Comparison of ENCODE assay signal across 35 cellular contexts in the genomic region with DNA sequence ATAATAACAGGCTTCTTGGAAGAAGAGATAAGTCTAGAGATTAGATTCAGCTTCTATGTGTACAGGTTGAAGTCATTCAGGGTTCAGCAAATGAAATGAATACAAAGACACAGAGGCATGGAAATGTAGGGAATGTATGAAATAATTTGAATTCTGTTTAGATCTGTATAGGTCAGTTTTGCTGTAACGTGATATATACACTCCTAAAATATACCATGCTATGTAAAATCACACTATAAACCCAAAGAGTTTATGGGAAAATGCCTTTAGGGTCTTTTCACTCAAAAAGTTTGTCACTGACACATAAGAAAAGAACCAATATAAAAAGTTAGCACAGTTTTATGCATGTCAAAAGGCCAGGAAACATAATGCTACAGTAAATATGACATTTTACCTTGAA.
"Had no signal": no experiment of that assay in that cellular context is flagged by ENCODE, and none has a peak within 500 bp of the region (broad histone marks: within the 10 kb centered on the region; RNA-seq: fewer than 3 reads in every experiment).

No MANE protein-coding gene starts in this region.

- H3K36me3 ChIP-seq: ascending aorta, cardiac muscle cell had no signal

- ATAC-seq: activated CD8-positive, alpha-beta T cell treated with anti-CD3 and anti-CD28 coated beads for 36 hours; activated naive CD8-positive, alpha-beta T cell treated with anti-CD3 and anti-CD28 coated beads, Interleukin-2, amount 50 U/mL, for 24 hours had no signal

- H3K27ac ChIP-seq: ascending aorta, cardiac muscle cell, VCaP had no signal

- H3K4me1 Mint-ChIP-seq: activated B cell treated with CpG ODN at 0.5 μM for 24 hours; activated CD4-positive, alpha-beta T cell treated with anti-CD3 and anti-CD28 coated beads, Interleukin-2, amount 10 ng/mL, durations not matched to agents 24 days and 14 days; activated naive CD4-positive, alpha-beta T cell treated with anti-CD3 and anti-CD28 coated beads, Interleukin-2, amount 10 ng/mL, durations not matched to agents 7 days and 5 days; activated naive CD4-positive, alpha-beta T cell treated with anti-CD3 and anti-CD28 coated beads, Interleukin-2, amount 50 U/mL, for 24 hours; activated naive CD8-positive, alpha-beta T cell treated with anti-CD3 and anti-CD28 coated beads, Interleukin-2, amount 10 ng/mL, durations not matched to agents 7 days and 5 days; activated naive CD8-positive, alpha-beta T cell treated with anti-CD3 and anti-CD28 coated beads, Interleukin-2, amount 50 U/mL, for 24 hours; brain; central memory CD8-positive, alpha-beta T cell had no signal

- H3K27me3 ChIP-seq: ascending aorta, cardiac muscle cell had no signal

- H3K9me3 Mint-ChIP-seq: activated B cell treated with CpG ODN at 0.5 μM for 24 hours; activated CD4-positive, alpha-beta T cell treated with anti-CD3 and anti-CD28 coated beads, Interleukin-2, amount 10 ng/mL, durations not matched to agents 24 days and 14 days had no signal

- H3K27me3 Mint-ChIP-seq: activated B cell treated with CpG ODN at 0.5 μM for 24 hours; activated CD4-positive, alpha-beta memory T cell treated with anti-CD3 and anti-CD28 coated beads for 36 hours; activated CD4-positive, alpha-beta T cell treated with anti-CD3 and anti-CD28 coated beads, Interleukin-2, amount 10 ng/mL, durations not matched to agents 24 days and 14 days; activated CD8-positive, alpha-beta T cell treated with anti-CD3 and anti-CD28 coated beads for 36 hours; activated naive CD4-positive, alpha-beta T cell treated with anti-CD3 and anti-CD28 coated beads, Interleukin-2, amount 10 ng/mL, durations not matched to agents 7 days and 5 days; activated naive CD4-positive, alpha-beta T cell treated with anti-CD3 and anti-CD28 coated beads, Interleukin-2, amount 50 U/mL, for 24 hours; activated naive CD8-positive, alpha-beta T cell; activated naive CD8-positive, alpha-beta T cell treated with anti-CD3 and anti-CD28 coated beads, Interleukin-2, amount 10 ng/mL, durations not matched to agents 7 days and 5 days; activated naive CD8-positive, alpha-beta T cell treated with anti-CD3 and anti-CD28 coated beads, Interleukin-2, amount 50 U/mL, for 24 hours; brain; central memory CD8-positive, alpha-beta T cell had no signal

- H3K36me3 Mint-ChIP-seq: activated CD4-positive, alpha-beta memory T cell treated with anti-CD3 and anti-CD28 coated beads for 36 hours; activated naive CD4-positive, alpha-beta T cell treated with anti-CD3 and anti-CD28 coated beads, Interleukin-2, amount 10 ng/mL, durations not matched to agents 7 days and 5 days; activated naive CD4-positive, alpha-beta T cell treated with anti-CD3 and anti-CD28 coated beads, Interleukin-2, amount 50 U/mL, for 24 hours; activated naive CD8-positive, alpha-beta T cell; activated naive CD8-positive, alpha-beta T cell treated with anti-CD3 and anti-CD28 coated beads, Interleukin-2, amount 10 ng/mL, durations not matched to agents 7 days and 5 days; brain had no signal

- H3K27ac Mint-ChIP-seq: activated B cell treated with CpG ODN at 0.5 μM for 24 hours; activated CD4-positive, alpha-beta memory T cell treated with anti-CD3 and anti-CD28 coated beads for 36 hours; activated CD4-positive, alpha-beta T cell treated with anti-CD3 and anti-CD28 coated beads, Interleukin-2, amount 10 ng/mL, durations not matched to agents 24 days and 14 days; activated CD8-positive, alpha-beta T cell treated with anti-CD3 and anti-CD28 coated beads for 36 hours; activated naive CD4-positive, alpha-beta T cell treated with anti-CD3 and anti-CD28 coated beads, Interleukin-2, amount 10 ng/mL, durations not matched to agents 7 days and 5 days; activated naive CD8-positive, alpha-beta T cell; activated naive CD8-positive, alpha-beta T cell treated with anti-CD3 and anti-CD28 coated beads, Interleukin-2, amount 10 ng/mL, durations not matched to agents 7 days and 5 days; activated naive CD8-positive, alpha-beta T cell treated with anti-CD3 and anti-CD28 coated beads, Interleukin-2, amount 50 U/mL, for 24 hours; activated T-helper 2 cell treated with anti-CD3 and anti-CD28 coated beads, Interferon-gamma antibody, Interleukin-2, Interleukin-4, amounts not matched to agents 10 μg/mL and 5 μg/mL and 100 μg/mL, durations not matched to agents 14 hours and 24 hours and 36 hours; brain; T-helper 1 cell treated with Interleukin-12 subunit alpha and Interleukin-12 subunit beta and Interleukin-4 antibody, amounts not matched to agents 30 μg/mL and 1 μg/mL, for 36 hours; T-helper 2 cell treated with Interferon-gamma antibody and Interleukin-4, amounts not matched to agents 5 μg/mL and 100 μg/mL, for 36 hours had no signal

- H3K4me3 Mint-ChIP-seq: activated B cell treated with CpG ODN at 0.5 μM for 24 hours; activated CD4-positive, alpha-beta memory T cell treated with anti-CD3 and anti-CD28 coated beads for 36 hours; activated CD4-positive, alpha-beta T cell treated with anti-CD3 and anti-CD28 coated beads, Interleukin-2, amount 10 ng/mL, durations not matched to agents 24 days and 14 days; activated CD8-positive, alpha-beta T cell treated with anti-CD3 and anti-CD28 coated beads for 36 hours; activated naive CD4-positive, alpha-beta T cell treated with anti-CD3 and anti-CD28 coated beads, Interleukin-2, amount 10 ng/mL, durations not matched to agents 7 days and 5 days; activated naive CD4-positive, alpha-beta T cell treated with anti-CD3 and anti-CD28 coated beads, Interleukin-2, amount 50 U/mL, for 24 hours; activated naive CD8-positive, alpha-beta T cell; activated naive CD8-positive, alpha-beta T cell treated with anti-CD3 and anti-CD28 coated beads, Interleukin-2, amount 10 ng/mL, durations not matched to agents 7 days and 5 days; activated naive CD8-positive, alpha-beta T cell treated with anti-CD3 and anti-CD28 coated beads, Interleukin-2, amount 50 U/mL, for 24 hours; brain; central memory CD8-positive, alpha-beta T cell; T-helper 1 cell treated with Interleukin-12 subunit alpha and Interleukin-12 subunit beta and Interleukin-4 antibody, amounts not matched to agents 30 μg/mL and 1 μg/mL, for 36 hours; T-helper 2 cell treated with Interferon-gamma antibody and Interleukin-4, amounts not matched to agents 5 μg/mL and 100 μg/mL, for 36 hours had no signal

- H3K4me1 ChIP-seq: ascending aorta had no signal

- H3K4me3 ChIP-seq: ascending aorta, cardiac muscle cell had no signal

- DNase-seq: activated B cell treated with CpG ODN at 0.5 μM for 24 hours; activated CD4-positive, alpha-beta memory T cell treated with anti-CD3 and anti-CD28 coated beads for 36 hours; activated CD4-positive, alpha-beta T cell treated with anti-CD3 and anti-CD28 coated beads for 4 hours; activated CD4-positive, alpha-beta T cell treated with anti-CD3 and anti-CD28 coated beads, Interleukin-2, amount 10 ng/mL, durations not matched to agents 24 days and 14 days; activated CD4-positive, alpha-beta T cell treated with anti-CD3 and anti-CD28 coated beads, Interleukin-2, amount 50 U/mL, for 1 hour; activated CD4-positive, alpha-beta T cell treated with anti-CD3 and anti-CD28 coated beads, Interleukin-2, amount 50 U/mL, for 4 hours; activated CD4-positive, CD25-positive, alpha-beta regulatory T cell treated with anti-CD3 and anti-CD28 coated beads, Interleukin-2, amount 50 U/mL, for 72 hours; activated CD8-positive, alpha-beta memory T cell treated with anti-CD3 and anti-CD28 coated beads, Interleukin-2, amount 50 U/mL, for 4 hours; activated CD8-positive, alpha-beta T cell treated with anti-CD3 and anti-CD28 coated beads for 36 hours; activated effector memory CD4-positive, alpha-beta T cell treated with Interleukin-2 at 50 U/mL for 16 hours; activated gamma-delta T cell; activated naive CD4-positive, alpha-beta T cell treated with anti-CD3 and anti-CD28 coated beads, Interleukin-2, amount 10 ng/mL, durations not matched to agents 7 days and 5 days; activated naive CD4-positive, alpha-beta T cell treated with Interleukin-2 at 50 U/mL for 16 hours; activated naive CD8-positive, alpha-beta T cell treated with anti-CD3 and anti-CD28 coated beads, Interleukin-2, amount 10 ng/mL, durations not matched to agents 7 days and 5 days; activated naive CD8-positive, alpha-beta T cell treated with anti-CD3 and anti-CD28 coated beads, Interleukin-2, amount 50 U/mL, for 24 hours; activated T-cell treated with anti-CD3 and anti-CD28 coated beads for 4 hours; activated T-cell treated with anti-CD3 and anti-CD28 coated beads, Interleukin-2, amount 50 U/mL, for 1 hour; activated T-cell treated with anti-CD3 and anti-CD28 coated beads, Interleukin-2, amount 50 U/mL, for 48 hours; amygdala; anterior cingulate cortex; caudate nucleus; cerebellar nuclear complex; T-helper 1 cell; T-helper 2 cell; T-helper 9 cell had no signal

- H3K9me3 ChIP-seq: ascending aorta had no signal
